In genomic region chr1:160636547-160636946, GRCh38 we compare ENCODE assay signal across 22 cellular contexts. TPM values are rescaled to one million over a fixed set of nuclear protein-coding genes. Genes with fewer than 3 reads are reported as not detected.
DNase-seq lines count a peak whose midpoint lies in the region; ATAC-seq and TF ChIP-seq lines count a peak whose summit lies in the region.
"Had no signal": no experiment of that assay in that cellular context is flagged by ENCODE, and none has a peak within 500 bp of the region (broad histone marks: within the 10 kb centered on the region; RNA-seq: fewer than 3 reads in every experiment).

No MANE protein-coding gene starts in this region.

- H3K4me3 ChIP-seq in Caco-2 (ENCODE audit: low read depth, low read length) = no peak overlapping the region
- no peak overlapping the region for H3K4me3 ChIP-seq in mesodermal cell (ENCODE audit: extremely low read depth, insufficient read depth, low read length, poor library complexity, severe bottlenecking)
- H3K4me3 ChIP-seq: Peyer's patch, SJSA1, tibial nerve had no signal

- H3K27ac Mint-ChIP-seq in activated CD8-positive, alpha-beta T cell treated with anti-CD3 and anti-CD28 coated beads for 36 hours = peak overlapping the region; percentile 98
- no peak overlapping the region for H3K27ac Mint-ChIP-seq in activated CD8-positive, alpha-beta T cell treated with anti-CD3 and anti-CD28 coated beads, Interleukin-2, amount 10 ng/mL, durations not matched to agents 7 days and 5 days
- peak overlapping the region; percentile 81 for H3K27ac Mint-ChIP-seq in Caco-2 (ENCODE audit: unreplicated experiment)
- H3K27ac Mint-ChIP-seq in activated CD4-positive, alpha-beta memory T cell treated with anti-CD3 and anti-CD28 coated beads, Interleukin-2, amount 10 ng/mL, durations not matched to agents 7 days and 5 days = peak overlapping the region; percentile 95
- H3K27ac Mint-ChIP-seq: memory B cell had no signal

- no peaks in the 10 kb centered on the region for H3K27me3 Mint-ChIP-seq in activated CD8-positive, alpha-beta T cell treated with anti-CD3 and anti-CD28 coated beads for 36 hours
- H3K27me3 Mint-ChIP-seq in activated CD8-positive, alpha-beta T cell treated with anti-CD3 and anti-CD28 coated beads, Interleukin-2, amount 10 ng/mL, durations not matched to agents 7 days and 5 days (ENCODE audit: low read depth) = no peaks in the 10 kb centered on the region
- H3K27me3 Mint-ChIP-seq in Caco-2 (ENCODE audit: insufficient read depth, unreplicated experiment) = no peaks in the 10 kb centered on the region
- no peaks in the 10 kb centered on the region for H3K27me3 Mint-ChIP-seq in activated CD4-positive, alpha-beta memory T cell treated with anti-CD3 and anti-CD28 coated beads, Interleukin-2, amount 10 ng/mL, durations not matched to agents 7 days and 5 days
- H3K27me3 Mint-ChIP-seq: memory B cell had no signal

- peaks cover 91% of the 10 kb centered on the region for H3K4me1 Mint-ChIP-seq in activated CD8-positive, alpha-beta T cell treated with anti-CD3 and anti-CD28 coated beads for 36 hours (ENCODE audit: low read depth)
- peaks cover 91% of the 10 kb centered on the region for H3K4me1 Mint-ChIP-seq in activated CD8-positive, alpha-beta T cell treated with anti-CD3 and anti-CD28 coated beads, Interleukin-2, amount 10 ng/mL, durations not matched to agents 7 days and 5 days (ENCODE audit: low read depth)
- H3K4me1 Mint-ChIP-seq in Caco-2 (ENCODE audit: low read depth, unreplicated experiment) = peaks cover 41% of the 10 kb centered on the region
- H3K4me1 Mint-ChIP-seq in activated CD4-positive, alpha-beta memory T cell treated with anti-CD3 and anti-CD28 coated beads, Interleukin-2, amount 10 ng/mL, durations not matched to agents 7 days and 5 days = peaks cover 94% of the 10 kb centered on the region

- H3K9me3 Mint-ChIP-seq in activated CD8-positive, alpha-beta T cell treated with anti-CD3 and anti-CD28 coated beads for 36 hours = no peaks in the 10 kb centered on the region
- no peaks in the 10 kb centered on the region for H3K9me3 Mint-ChIP-seq in activated CD8-positive, alpha-beta T cell treated with anti-CD3 and anti-CD28 coated beads, Interleukin-2, amount 10 ng/mL, durations not matched to agents 7 days and 5 days (ENCODE audit: insufficient read depth)
- H3K9me3 Mint-ChIP-seq in Caco-2 (ENCODE audit: unreplicated experiment) = no peaks in the 10 kb centered on the region
- no peaks in the 10 kb centered on the region for H3K9me3 Mint-ChIP-seq in activated CD4-positive, alpha-beta memory T cell treated with anti-CD3 and anti-CD28 coated beads, Interleukin-2, amount 10 ng/mL, durations not matched to agents 7 days and 5 days
- H3K9me3 Mint-ChIP-seq: memory B cell had no signal

- no peak for DNase-seq in activated CD8-positive, alpha-beta T cell treated with anti-CD3 and anti-CD28 coated beads for 36 hours
- no peak for DNase-seq in activated CD8-positive, alpha-beta T cell treated with anti-CD3 and anti-CD28 coated beads, Interleukin-2, amount 10 ng/mL, durations not matched to agents 7 days and 5 days
- DNase-seq in Caco-2 (no peak), NCI-H2171 (lab: John Stamatoyannopoulos, UW) (no peak), NCI-H1436 treated with DMSO at 0.1 percent for 48 hours (lab: John Stamatoyannopoulos, UW) (no peak)
- DNase-seq in activated CD4-positive, alpha-beta memory T cell treated with anti-CD3 and anti-CD28 coated beads, Interleukin-2, amount 10 ng/mL, durations not matched to agents 7 days and 5 days = no peak
- DNase-seq: cortex of kidney; EL; H7; IMR-90; kidney glomerular epithelial cell; Peyer's patch; stimulated activated CD4-positive, alpha-beta T cell treated with anti-CD3 and anti-CD28 coated beads, Interleukin-4, amount 100 ng/mL, for 1 hour; stimulated activated naive CD8-positive, alpha-beta T cell treated with anti-CD3 and anti-CD28 coated beads, Interleukin-15, Interleukin-2, amounts not matched to agents 100 U/mL and 50 U/mL, for 24 hours had no signal

- no peak for ATAC-seq in activated CD8-positive, alpha-beta T cell treated with anti-CD3 and anti-CD28 coated beads for 36 hours
- no peak for ATAC-seq in activated CD8-positive, alpha-beta T cell treated with anti-CD3 and anti-CD28 coated beads, Interleukin-2, amount 10 ng/mL, durations not matched to agents 7 days and 5 days
- no peak for ATAC-seq in GM19397 (IDR thresholded peaks at IDR 0.05; ENCODE audit: unreplicated experiment)
- ATAC-seq: stimulated activated naive CD8-positive, alpha-beta T cell treated with anti-CD3 and anti-CD28 coated beads, Interleukin-15, Interleukin-2, amounts not matched to agents 100 U/mL and 50 U/mL, for 24 hours had no signal

- H3K4me3 Mint-ChIP-seq in activated CD8-positive, alpha-beta T cell treated with anti-CD3 and anti-CD28 coated beads for 36 hours = no peak overlapping the region
- H3K4me3 Mint-ChIP-seq in activated CD8-positive, alpha-beta T cell treated with anti-CD3 and anti-CD28 coated beads, Interleukin-2, amount 10 ng/mL, durations not matched to agents 7 days and 5 days = no peak overlapping the region
- H3K4me3 Mint-ChIP-seq in Caco-2 (ENCODE audit: unreplicated experiment) = no peak overlapping the region
- no peak overlapping the region for H3K4me3 Mint-ChIP-seq in activated CD4-positive, alpha-beta memory T cell treated with anti-CD3 and anti-CD28 coated beads, Interleukin-2, amount 10 ng/mL, durations not matched to agents 7 days and 5 days
- H3K4me3 Mint-ChIP-seq: memory B cell had no signal

- H3K27me3 ChIP-seq in Caco-2 (replicated peaks; ENCODE audit: control insufficient read depth, insufficient read depth, low read length) = no peaks in the 10 kb centered on the region
- H3K27me3 ChIP-seq: Peyer's patch, SJSA1, tibial nerve had no signal

- CTCF ChIA-PET in activated CD8-positive, alpha-beta T cell treated with anti-CD3 and anti-CD28 coated beads for 36 hours (lab: Charles Lee) = no interaction called here
- CTCF ChIA-PET in activated CD8-positive, alpha-beta T cell treated with anti-CD3 and anti-CD28 coated beads, Interleukin-2, amount 10 ng/mL, durations not matched to agents 7 days and 5 days (lab: Charles Lee) = interaction anchor here (1.0 kb wide), 1 partner anchor 8 kb away, joined by 3 read pairs; no protein-coding TSS in a partner anchor
- CTCF ChIA-PET in Caco-2 (lab: Charles Lee) = no interaction called here
- CTCF ChIA-PET in activated CD4-positive, alpha-beta memory T cell treated with anti-CD3 and anti-CD28 coated beads, Interleukin-2, amount 10 ng/mL, durations not matched to agents 7 days and 5 days (lab: Charles Lee) = no interaction called here

- H3K36me3 Mint-ChIP-seq in activated CD8-positive, alpha-beta T cell treated with anti-CD3 and anti-CD28 coated beads for 36 hours (ENCODE audit: low read depth) = peaks cover 91% of the 10 kb centered on the region
- H3K36me3 Mint-ChIP-seq in activated CD8-positive, alpha-beta T cell treated with anti-CD3 and anti-CD28 coated beads, Interleukin-2, amount 10 ng/mL, durations not matched to agents 7 days and 5 days (ENCODE audit: low read depth) = peaks cover 88% of the 10 kb centered on the region
- no peaks in the 10 kb centered on the region for H3K36me3 Mint-ChIP-seq in Caco-2 (ENCODE audit: insufficient read depth, unreplicated experiment)
- H3K36me3 Mint-ChIP-seq in activated CD4-positive, alpha-beta memory T cell treated with anti-CD3 and anti-CD28 coated beads, Interleukin-2, amount 10 ng/mL, durations not matched to agents 7 days and 5 days (ENCODE audit: low read depth) = peaks cover 91% of the 10 kb centered on the region

- H3K9me3 ChIP-seq in Caco-2 (no peaks in the 10 kb centered on the region), mesodermal cell (ENCODE audit: control insufficient read depth, low read length) (no peaks in the 10 kb centered on the region)
- H3K9me3 ChIP-seq: Peyer's patch, SJSA1, tibial nerve had no signal

- intact Hi-C loops in activated CD8-positive, alpha-beta T cell treated with anti-CD3 and anti-CD28 coated beads for 36 hours (cut with micrococcal nuclease) = no loop called here
- intact Hi-C loops in Caco-2 (cut with micrococcal nuclease; ENCODE audit: unreplicated experiment) = no loop called here

- no peak for TF ChIP-seq CTCF in activated CD8-positive, alpha-beta T cell treated with anti-CD3 and anti-CD28 coated beads for 36 hours (IDR thresholded peaks at IDR 0.05)
- TF ChIP-seq CTCF in Caco-2 (IDR thresholded peaks at IDR 0.05; ENCODE audit: insufficient read depth in 1 of 2, low read depth in 1 of 2, low read length in 1 of 2, severe bottlenecking in 1 of 2, unreplicated experiment in 1 of 2) = no peak

- H3K36me3 ChIP-seq in Caco-2 (ENCODE audit: control insufficient read depth, insufficient read depth, low read length) = no peaks in the 10 kb centered on the region
- H3K36me3 ChIP-seq in mesodermal cell (ENCODE audit: control insufficient read depth, insufficient read depth, low read length) = no peaks in the 10 kb centered on the region
- H3K36me3 ChIP-seq: Peyer's patch, SJSA1, tibial nerve had no signal

- peak overlapping the region; percentile 73 for H3K27ac ChIP-seq in mesodermal cell (ENCODE audit: low read depth, low read length, severe bottlenecking)
- H3K27ac ChIP-seq: SJSA1, tibial nerve had no signal

- peaks cover 51% of the 10 kb centered on the region for H3K4me1 ChIP-seq in Caco-2
- peaks cover 38% of the 10 kb centered on the region for H3K4me1 ChIP-seq in mesodermal cell (ENCODE audit: control insufficient read depth, insufficient read depth, low read length, poor library complexity, severe bottlenecking)

- POLR2A ChIA-PET in activated CD8-positive, alpha-beta T cell treated with anti-CD3 and anti-CD28 coated beads for 36 hours (lab: Charles Lee) = interaction anchor here (0.9 kb wide), 1 partner anchor 10 kb away, joined by 3 read pairs; no protein-coding TSS in a partner anchor
- POLR2A ChIA-PET in activated CD8-positive, alpha-beta T cell treated with anti-CD3 and anti-CD28 coated beads, Interleukin-2, amount 10 ng/mL, durations not matched to agents 7 days and 5 days (lab: Charles Lee) = no interaction called here
- POLR2A ChIA-PET in Caco-2 (lab: Charles Lee) = no interaction called here
- POLR2A ChIA-PET in activated CD4-positive, alpha-beta memory T cell treated with anti-CD3 and anti-CD28 coated beads, Interleukin-2, amount 10 ng/mL, durations not matched to agents 7 days and 5 days (lab: Charles Lee) = interaction anchor here (0.9 to 1.8 kb wide), 3 partner anchors 10 to 28 kb away, joined by 4 to 5 read pairs (median 4); partner anchors contain the start of gene SLAMF1

- no TSS peak for BruUV-seq in Caco-2 (replicated peaks; lab: Mats Ljungman, UMichigan)

- WGBS in mesodermal cell (ENCODE audit: insufficient coverage in 2 of 2), 2 experiments = 88% methylated on average over 1 of the region's 3 CpGs; no CpG with 5 or more reads in 1 of the 2 experiments

RNA-seq across cellular contexts. Expression of gene SLAMF1, which starts 10.3 kb away (rescaled TPM):
- 10 to 100 TPM; 65.9 to 67.8 TPM for total RNA-seq in activated CD8-positive, alpha-beta T cell treated with anti-CD3 and anti-CD28 coated beads for 36 hours
- total RNA-seq in activated CD8-positive, alpha-beta T cell treated with anti-CD3 and anti-CD28 coated beads, Interleukin-2, amount 10 ng/mL, durations not matched to agents 7 days and 5 days = 10 to 100 TPM; 48.5 to 50.1 TPM
- total RNA-seq in Caco-2 (2022) = not detected in 2 replicates
- total RNA-seq in activated CD4-positive, alpha-beta memory T cell treated with anti-CD3 and anti-CD28 coated beads, Interleukin-2, amount 10 ng/mL, durations not matched to agents 7 days and 5 days = 100 to 1,000 TPM; 106 to 113 TPM
- not detected for polyA plus RNA-seq in mesodermal cell (2013, experiment 1 of 2)
- not detected for polyA plus RNA-seq in mesodermal cell (2013, experiment 2 of 2)
- total RNA-seq: glomerular endothelial cell, H7, IMR-90, NCI-H460, renal cortical epithelial cell, SJSA1 had no signal
- polyA plus RNA-seq: IMR-90 had no signal

RNA-seq across cellular contexts. Expression of gene CD84, which starts 57.3 kb away (rescaled TPM):
- total RNA-seq in activated CD8-positive, alpha-beta T cell treated with anti-CD3 and anti-CD28 coated beads for 36 hours = 10 to 100 TPM; 18.1 to 20.1 TPM
- 10 to 100 TPM; 14.0 to 15.4 TPM for total RNA-seq in activated CD8-positive, alpha-beta T cell treated with anti-CD3 and anti-CD28 coated beads, Interleukin-2, amount 10 ng/mL, durations not matched to agents 7 days and 5 days
- total RNA-seq in Caco-2 (2022) = not detected in 2 replicates
- total RNA-seq in activated CD4-positive, alpha-beta memory T cell treated with anti-CD3 and anti-CD28 coated beads, Interleukin-2, amount 10 ng/mL, durations not matched to agents 7 days and 5 days = 10 to 100 TPM; 21.6 to 23.3 TPM
- not detected for polyA plus RNA-seq in mesodermal cell (2013, experiment 1 of 2)
- not detected for polyA plus RNA-seq in mesodermal cell (2013, experiment 2 of 2)
- total RNA-seq: glomerular endothelial cell, H7, IMR-90, NCI-H460, renal cortical epithelial cell, SJSA1 had no signal
- polyA plus RNA-seq: IMR-90 had no signal

Comparison
In these comparisons a context has a peak if more than half of its experiments do, and no peak if none do; other contexts are left out.
1. POLR2A ChIA-PET loops: an anchor here in activated CD8-positive, alpha-beta T cell treated with anti-CD3 and anti-CD28 coated beads for 36 hours (0.9 kb wide) and activated CD4-positive, alpha-beta memory T cell treated with anti-CD3 and anti-CD28 coated beads, Interleukin-2, amount 10 ng/mL, durations not matched to agents 7 days and 5 days (0.9 to 1.8 kb wide); none called in activated CD8-positive, alpha-beta T cell treated with anti-CD3 and anti-CD28 coated beads, Interleukin-2, amount 10 ng/mL, durations not matched to agents 7 days and 5 days and Caco-2.
2. RNA of gene SLAMF1, which starts 10.3 kb away (total RNA-seq): 106 to 113 TPM in activated CD4-positive, alpha-beta memory T cell treated with anti-CD3 and anti-CD28 coated beads, Interleukin-2, amount 10 ng/mL, durations not matched to agents 7 days and 5 days, 65.9 to 67.8 TPM in activated CD8-positive, alpha-beta T cell treated with anti-CD3 and anti-CD28 coated beads for 36 hours and 48.5 to 50.1 TPM in activated CD8-positive, alpha-beta T cell treated with anti-CD3 and anti-CD28 coated beads, Interleukin-2, amount 10 ng/mL, durations not matched to agents 7 days and 5 days; not detected in Caco-2; every median in the first group is over 10 times any median in the second.
3. RNA of gene CD84, which starts 57.3 kb away (total RNA-seq): 21.6 to 23.3 TPM in activated CD4-positive, alpha-beta memory T cell treated with anti-CD3 and anti-CD28 coated beads, Interleukin-2, amount 10 ng/mL, durations not matched to agents 7 days and 5 days, 18.1 to 20.1 TPM in activated CD8-positive, alpha-beta T cell treated with anti-CD3 and anti-CD28 coated beads for 36 hours and 14.0 to 15.4 TPM in activated CD8-positive, alpha-beta T cell treated with anti-CD3 and anti-CD28 coated beads, Interleukin-2, amount 10 ng/mL, durations not matched to agents 7 days and 5 days; not detected in Caco-2; every median in the first group is over 10 times any median in the second.